Comparison of ENCODE assay signal across 19 cellular contexts in genomic region chr16:60127196-60127595, GRCh38.
"Had no signal": no experiment of that assay in that cellular context is flagged by ENCODE, and none has a peak within 500 bp of the region (broad histone marks: within the 10 kb centered on the region; RNA-seq: fewer than 3 reads in every experiment).

No MANE protein-coding gene starts in this region.

- FAIRE-seq: frontal cortex, pancreas had no signal

- H3K4me3 ChIP-seq: pancreas, sigmoid colon, smooth muscle cell, testis, vagina had no signal

- DNase-seq: activated CD4-positive, alpha-beta T cell treated with anti-CD3 and anti-CD28 coated beads for 1 hour; activated CD4-positive, alpha-beta T cell treated with anti-CD3 and anti-CD28 coated beads, Interleukin-2, amount 50 U/mL, for 1 hour; activated CD8-positive, alpha-beta T cell treated with anti-CD3 and anti-CD28 coated beads, Interleukin-2, amount 10 ng/mL, durations not matched to agents 7 days and 5 days; activated gamma-delta T cell; activated naive CD4-positive, alpha-beta T cell treated with anti-CD3 and anti-CD28 coated beads, Interleukin-2, amount 50 U/mL, for 16 hours; activated naive CD8-positive, alpha-beta T cell treated with anti-CD3 and anti-CD28 coated beads, Interleukin-2, amount 50 U/mL, for 24 hours; glutamatergic neuron; hippocampal formation; kidney glomerular epithelial cell; pancreas; sigmoid colon; stimulated activated CD4-positive, alpha-beta T cell treated with anti-CD3 and anti-CD28 coated beads, Interleukin-15, amount 100 ng/mL, for 24 hours; stimulated activated CD4-positive, alpha-beta T cell treated with anti-CD3 and anti-CD28 coated beads, Interleukin-4, amount 100 ng/mL, for 1 hour; stimulated activated naive CD4-positive, alpha-beta T cell; testis; trophoblast cell had no signal

- ATAC-seq: activated CD8-positive, alpha-beta T cell treated with anti-CD3 and anti-CD28 coated beads, Interleukin-2, amount 10 ng/mL, durations not matched to agents 7 days and 5 days; activated naive CD8-positive, alpha-beta T cell treated with anti-CD3 and anti-CD28 coated beads, Interleukin-2, amount 50 U/mL, for 24 hours had no signal
